Comparison of ENCODE assay signal across 21 cellular contexts in genomic region chr12:12202105-12202504, GRCh38.
"Had no signal": no experiment of that assay in that cellular context is flagged by ENCODE, and none has a peak within 500 bp of the region (broad histone marks: within the 10 kb centered on the region; RNA-seq: fewer than 3 reads in every experiment).

No MANE protein-coding gene starts in this region.

- H3K4me3 ChIP-seq: adrenal gland, breast epithelium, Peyer's patch had no signal

- H3K9me3 ChIP-seq: adrenal gland, Peyer's patch had no signal

- H3K36me3 ChIP-seq: adrenal gland, breast epithelium, Peyer's patch had no signal

- H3K27me3 ChIP-seq: adrenal gland, breast epithelium, Peyer's patch had no signal

- H3K4me1 Mint-ChIP-seq: activated naive CD8-positive, alpha-beta T cell treated with anti-CD3 and anti-CD28 coated beads, Interleukin-2, amount 10 ng/mL, durations not matched to agents 7 days and 5 days had no signal

- H3K27ac ChIP-seq: adrenal gland, breast epithelium, Peyer's patch, RWPE1 had no signal

- H3K27ac Mint-ChIP-seq: activated CD8-positive, alpha-beta T cell treated with anti-CD3 and anti-CD28 coated beads for 36 hours; activated naive CD8-positive, alpha-beta T cell treated with anti-CD3 and anti-CD28 coated beads, Interleukin-2, amount 10 ng/mL, durations not matched to agents 7 days and 5 days; T-helper 1 cell treated with Interleukin-12 subunit alpha and Interleukin-12 subunit beta and Interleukin-4 antibody, amounts not matched to agents 30 μg/mL and 1 μg/mL, for 36 hours had no signal

- DNase-seq: activated CD4-positive, alpha-beta T cell treated with anti-CD3 and anti-CD28 coated beads for 4 hours; activated CD8-positive, alpha-beta memory T cell treated with anti-CD3 and anti-CD28 coated beads, Interleukin-2, amount 50 U/mL, for 4 hours; activated naive CD4-positive, alpha-beta T cell treated with anti-CD3 and anti-CD28 coated beads, Interleukin-2, amount 50 U/mL, for 16 hours; activated naive CD8-positive, alpha-beta T cell treated with anti-CD3 and anti-CD28 coated beads, Interleukin-2, amount 10 ng/mL, durations not matched to agents 7 days and 5 days; adrenal gland; aorta; Kasumi-1; KBM-7; NCI-H1048; NCI-H146; NCI-H187 treated with DMSO at 0.1 percent for 48 hours; NCI-H2081 treated with DMSO at 0.1 percent for 48 hours; NCI-H446; NCI-H524; Peyer's patch; SHP77 treated with DMSO at 0.1 percent for 48 hours had no signal

- H3K4me1 ChIP-seq: breast epithelium, Peyer's patch had no signal

- ATAC-seq: activated CD4-positive, CD25-positive, alpha-beta regulatory T cell treated with anti-CD3 and anti-CD28 coated beads, Interleukin-2, amount 50 U/mL, for 24 hours had no signal

- H3K4me3 Mint-ChIP-seq: activated CD8-positive, alpha-beta T cell treated with anti-CD3 and anti-CD28 coated beads for 36 hours; activated naive CD8-positive, alpha-beta T cell treated with anti-CD3 and anti-CD28 coated beads, Interleukin-2, amount 10 ng/mL, durations not matched to agents 7 days and 5 days; T-helper 1 cell treated with Interleukin-12 subunit alpha and Interleukin-12 subunit beta and Interleukin-4 antibody, amounts not matched to agents 30 μg/mL and 1 μg/mL, for 36 hours had no signal
